Comparison of ENCODE assay signal across 24 cellular contexts in the genomic region with DNA sequence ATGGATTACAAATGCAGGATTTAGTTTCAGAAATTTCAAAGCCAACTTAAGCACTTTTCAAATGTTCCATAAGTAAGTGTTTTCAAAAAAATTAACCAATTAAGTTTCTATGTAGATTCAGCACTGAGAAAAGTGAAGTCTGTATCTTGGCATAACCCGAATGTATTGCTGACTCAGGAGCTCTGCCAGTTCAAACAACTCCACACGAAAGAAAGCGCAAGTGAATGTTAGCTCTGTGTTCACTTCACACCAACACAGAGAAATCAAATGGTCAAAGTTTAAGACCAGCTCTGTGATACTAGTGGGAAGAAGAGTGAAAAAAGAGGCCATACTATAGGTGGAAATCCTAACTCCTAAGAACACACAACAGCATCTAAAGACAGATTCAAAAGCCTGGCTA.
DNase-seq lines count a peak whose midpoint lies in the region; ATAC-seq, FAIRE-seq and TF ChIP-seq lines count a peak whose summit lies in the region.
"Had no signal": no experiment of that assay in that cellular context is flagged by ENCODE, and none has a peak within 500 bp of the region (broad histone marks: within the 10 kb centered on the region; RNA-seq: fewer than 3 reads in every experiment).

No MANE protein-coding gene starts in this region.

- no peak overlapping the region for H2AFZ ChIP-seq in keratinocyte (ENCODE audit: control insufficient read depth, low read length)
- H2AFZ ChIP-seq: GM23248 had no signal

- H3K27me3 Mint-ChIP-seq in progenitor cell of endocrine pancreas, result no peaks in the 10 kb centered on the region
- H3K27me3 Mint-ChIP-seq: activated B cell treated with CpG ODN at 0.5 μM for 24 hours; activated T-cell treated with anti-CD3 and anti-CD28 coated beads, Interleukin-2, amount 50 U/mL, for 24 hours; type B pancreatic cell had no signal

- FAIRE-seq in keratinocyte (lab: Jason Lieb, UNC) (peak; percentile 64), GM12892 (lab: Jason Lieb, UNC) (no peak)

- TF ChIP-seq CTCF in body of pancreas (IDR thresholded peaks at IDR 0.05), result no peak
- no peak for TF ChIP-seq CTCF in keratinocyte (optimal IDR thresholded peaks at IDR 0.05 in 1 of 3, IDR thresholded peaks at IDR 0.05 in 1 of 3, conservative IDR thresholded peaks at IDR 0.05 in 1 of 3; ENCODE audit: extremely low read depth in 1 of 3, insufficient read depth in 2 of 3, low read length in 3 of 3)
- TF ChIP-seq CTCF in progenitor cell of endocrine pancreas (IDR thresholded peaks at IDR 0.05; ENCODE audit: unreplicated experiment), result no peak

- H3K27ac ChIP-seq in body of pancreas (no peak overlapping the region), keratinocyte (ENCODE audit: control insufficient read depth, insufficient read depth, low read length) (no peak overlapping the region)
- H3K27ac ChIP-seq: breast epithelium, GM23248 had no signal

- H3K9me3 ChIP-seq in body of pancreas, result no peaks in the 10 kb centered on the region
- no peaks in the 10 kb centered on the region for H3K9me3 ChIP-seq in keratinocyte (ENCODE audit: control insufficient read depth, low read depth, low read length)
- H3K9me3 ChIP-seq: breast epithelium had no signal

- H3K36me3 ChIP-seq in body of pancreas (replicated peaks in 1 of 2; ENCODE audit: insufficient read depth in 1 of 2, low read depth in 2 of 2) (no peaks in the 10 kb centered on the region), keratinocyte (ENCODE audit: control insufficient read depth in 2 of 2, extremely low read depth in 1 of 2, insufficient read depth in 2 of 2, low read length in 2 of 2) (peaks cover 0 to 2% of the 10 kb centered on the region in 2 experiments)
- H3K36me3 ChIP-seq: breast epithelium had no signal

- peaks cover 3% of the 10 kb centered on the region for H3K36me3 Mint-ChIP-seq in progenitor cell of endocrine pancreas (ENCODE audit: insufficient read depth)
- H3K36me3 Mint-ChIP-seq: CD8-positive, alpha-beta T cell had no signal

- H3K9me1 ChIP-seq in keratinocyte (ENCODE audit: control insufficient read depth, extremely low read depth, insufficient read depth, low read length), result peaks cover 2% of the 10 kb centered on the region

- H3K9ac ChIP-seq in keratinocyte (ENCODE audit: control insufficient read depth, extremely low read depth, insufficient read depth, low read length), result no peak overlapping the region
- H3K9ac ChIP-seq: GM23248 had no signal

- no peak overlapping the region for H3K4me3 ChIP-seq in body of pancreas
- no peak overlapping the region for H3K4me3 ChIP-seq in keratinocyte (ENCODE audit: control insufficient read depth in 2 of 3, extremely low read depth in 1 of 3, insufficient read depth in 2 of 3, low read depth in 1 of 3, low read length in 3 of 3)
- H3K4me3 ChIP-seq: breast epithelium, GM23248 had no signal

- dilution Hi-C loops in keratinocyte (cut with MboI; ENCODE audit: extremely low pct_ligation_motif_present, low sequenced_read_pairs), result no loop called here

- H3K4me2 ChIP-seq in keratinocyte (ENCODE audit: control insufficient read depth, extremely low read depth, insufficient read depth, low read depth, low read length), result no peak overlapping the region

- H3K27ac Mint-ChIP-seq in progenitor cell of endocrine pancreas, result peak overlapping the region; percentile 22
- H3K27ac Mint-ChIP-seq: activated B cell treated with CpG ODN at 0.5 μM for 24 hours; activated CD8-positive, alpha-beta T cell treated with anti-CD3 and anti-CD28 coated beads, Interleukin-2, amount 10 ng/mL, durations not matched to agents 7 days and 5 days; activated naive CD4-positive, alpha-beta T cell treated with anti-CD3 and anti-CD28 coated beads, Interleukin-2, amount 50 U/mL, for 72 hours; activated T-cell treated with anti-CD3 and anti-CD28 coated beads, Interleukin-2, amount 50 U/mL, for 24 hours; CD8-positive, alpha-beta T cell; nephron progenitor cell; type B pancreatic cell had no signal

- no peak overlapping the region for H3K4me3 Mint-ChIP-seq in progenitor cell of endocrine pancreas (ENCODE audit: low read depth)
- H3K4me3 Mint-ChIP-seq: activated B cell treated with CpG ODN at 0.5 μM for 24 hours; activated CD8-positive, alpha-beta T cell treated with anti-CD3 and anti-CD28 coated beads, Interleukin-2, amount 10 ng/mL, durations not matched to agents 7 days and 5 days; activated T-cell treated with anti-CD3 and anti-CD28 coated beads, Interleukin-2, amount 50 U/mL, for 24 hours; CD8-positive, alpha-beta T cell; nephron progenitor cell; type B pancreatic cell had no signal

- H3K4me1 Mint-ChIP-seq in progenitor cell of endocrine pancreas (ENCODE audit: low read depth), result peaks cover 20% of the 10 kb centered on the region

- H3K79me2 ChIP-seq in keratinocyte (ENCODE audit: control insufficient read depth, insufficient read depth, low read length), result peaks cover 42% of the 10 kb centered on the region

- ATAC-seq in body of pancreas (peak; percentile 68), GM19452 (IDR thresholded peaks at IDR 0.05; ENCODE audit: unreplicated experiment) (no peak), GM21360 (IDR thresholded peaks at IDR 0.05; ENCODE audit: unreplicated experiment) (no peak)
- ATAC-seq: activated CD8-positive, alpha-beta T cell treated with anti-CD3 and anti-CD28 coated beads, Interleukin-2, amount 10 ng/mL, durations not matched to agents 7 days and 5 days; activated naive CD4-positive, alpha-beta T cell treated with anti-CD3 and anti-CD28 coated beads, Interleukin-2, amount 50 U/mL, for 72 hours; CD8-positive, alpha-beta T cell had no signal

- H3K9me3 Mint-ChIP-seq in progenitor cell of endocrine pancreas (ENCODE audit: low read depth), result no peaks in the 10 kb centered on the region
- H3K9me3 Mint-ChIP-seq: activated B cell treated with CpG ODN at 0.5 μM for 24 hours; activated T-cell treated with anti-CD3 and anti-CD28 coated beads, Interleukin-2, amount 50 U/mL, for 24 hours; CD8-positive, alpha-beta T cell; nephron progenitor cell had no signal

- H3K27me3 ChIP-seq in body of pancreas (no peaks in the 10 kb centered on the region), keratinocyte (ENCODE audit: control insufficient read depth, extremely low read depth, insufficient read depth, low read length) (no peaks in the 10 kb centered on the region)
- H3K27me3 ChIP-seq: breast epithelium had no signal

- H4K20me1 ChIP-seq in keratinocyte (ENCODE audit: control insufficient read depth, extremely low read depth, insufficient read depth, low read length), result no peaks in the 10 kb centered on the region

- TF ChIP-seq POLR2A in body of pancreas (IDR thresholded peaks at IDR 0.05) (no peak), GM12892 (IDR thresholded peaks at IDR 0.05; ENCODE audit: low read depth, low read length) (no peak)

- intact Hi-C loops in body of pancreas (cut with DNase I), result no loop called here

- H3K4me1 ChIP-seq in body of pancreas, result peaks cover 34% of the 10 kb centered on the region
- no peaks in the 10 kb centered on the region for H3K4me1 ChIP-seq in keratinocyte (ENCODE audit: control insufficient read depth, extremely low read depth, insufficient read depth, low read length)

- WGBS in body of pancreas, 2 donors, result 22 to 25% methylated on average over 3 of the region's 3 CpGs

- peak; percentile 25 for DNase-seq in NCI-H69 (lab: John Stamatoyannopoulos, UW)
- DNase-seq in body of pancreas, result peak in 3 of 4 donors; percentile 30 to 35 (median 34)
- DNase-seq in keratinocyte (ENCODE audit: low read depth, low spot score), result no peak
- no peak for DNase-seq in progenitor cell of endocrine pancreas (ENCODE audit: low spot score, unreplicated experiment)
- no peak for DNase-seq in GM12892 (ENCODE audit: insufficient read length)
- DNase-seq: activated B cell treated with CpG ODN at 0.5 μM for 24 hours; activated CD8-positive, alpha-beta T cell treated with anti-CD3 and anti-CD28 coated beads, Interleukin-2, amount 10 ng/mL, durations not matched to agents 7 days and 5 days; activated T-cell treated with anti-CD3 and anti-CD28 coated beads, Interleukin-2, amount 50 U/mL, for 24 hours; CD8-positive, alpha-beta T cell; DMS153; foreskin melanocyte; GM23248; KG1; MV-4-11; NCI-H187; NCI-H345; nephron progenitor cell; stimulated activated CD4-positive, alpha-beta T cell treated with anti-CD3 and anti-CD28 coated beads, Interleukin-4, amount 100 ng/mL, for 4 hours; T-helper 9 cell had no signal

Comparison
In these comparisons a context has a peak if more than half of its experiments do, and no peak if none do; other contexts are left out.
1. DNase-seq: peak in NCI-H69 (single experiment) and body of pancreas (3 of 4); none in keratinocyte (single experiment), progenitor cell of endocrine pancreas (single experiment) and GM12892 (single experiment).